Comparison of ENCODE assay signal across 1 cellular context in genomic region chr6:28218312-28219248, GRCh38.
A peak's percentile ranks its signal among the peaks of the same experiment; 100 is the strongest.
TF ChIP-seq lines count a peak whose summit lies in the region.

No MANE protein-coding gene starts in this region.

TF ChIP-seq in HepG2, 621 proteins besides CTCF, POLR2A, EP300 and RAD21 (continued from another document and continues in another):
- peak in 1 of 2 experiments; percentile 55; a peak in 1 of 4 replicates for TF ChIP-seq REST (IDR thresholded peaks at IDR 0.05; ENCODE audit: borderline replicate concordance in 1 of 2, low read depth in 1 of 2, low read length in 2 of 2)
- no peak for TF ChIP-seq ZNF713 (CRISPR knock-in tag; IDR thresholded peaks at IDR 0.05)
- TF ChIP-seq ZNF496 (CRISPR knock-in tag; IDR thresholded peaks at IDR 0.05; ENCODE audit: insufficient replicate concordance): no peak
- TF ChIP-seq ZNF780A (CRISPR knock-in tag; IDR thresholded peaks at IDR 0.05): no peak
- no peak for TF ChIP-seq KDM1A (CRISPR knock-in tag; IDR thresholded peaks at IDR 0.05)
- TF ChIP-seq SP5 (CRISPR knock-in tag; IDR thresholded peaks at IDR 0.05; ENCODE audit: borderline replicate concordance, low read depth): no peak
- no peak for TF ChIP-seq ATF3 (CRISPR knock-in tag; IDR thresholded peaks at IDR 0.05)
- TF ChIP-seq ZNF629 (CRISPR knock-in tag; conservative IDR thresholded peaks at IDR 0.05): no peak
- no peak for TF ChIP-seq AGO1 (IDR thresholded peaks at IDR 0.05; ENCODE audit: low read depth, low read length, poor library complexity, severe bottlenecking)
- no peak for TF ChIP-seq RBM22 (optimal IDR thresholded peaks at IDR 0.05; ENCODE audit: low read length)
- TF ChIP-seq ZNF337 (CRISPR knock-in tag; IDR thresholded peaks at IDR 0.05; ENCODE audit: borderline replicate concordance, low read depth): no peak
- TF ChIP-seq ZEB1 (IDR thresholded peaks at IDR 0.05; ENCODE audit: insufficient replicate concordance, low read depth): no peak
- TF ChIP-seq HES4 (CRISPR knock-in tag; IDR thresholded peaks at IDR 0.05; ENCODE audit: borderline replicate concordance): peak; percentile 21; the same call in 1 of the 2 replicates
- TF ChIP-seq, protein P1, sequence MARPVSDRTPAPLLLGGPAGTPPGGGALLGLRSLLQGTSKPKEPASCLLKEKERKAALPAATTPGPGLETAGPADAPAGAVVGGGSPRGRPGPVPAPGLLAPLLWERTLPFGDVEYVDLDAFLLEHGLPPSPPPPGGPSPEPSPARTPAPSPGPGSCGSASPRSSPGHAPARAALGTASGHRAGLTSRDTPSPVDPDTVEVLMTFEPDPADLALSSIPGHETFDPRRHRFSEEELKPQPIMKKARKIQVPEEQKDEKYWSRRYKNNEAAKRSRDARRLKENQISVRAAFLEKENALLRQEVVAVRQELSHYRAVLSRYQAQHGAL (CRISPR knock-in tag; IDR thresholded peaks at IDR 0.05; ENCODE audit: not compliant biosample characterization): no peak
- no peak for TF ChIP-seq ZNF672 (CRISPR knock-in tag; IDR thresholded peaks at IDR 0.05)
- no peak for TF ChIP-seq HMGA1 (CRISPR knock-in tag; conservative IDR thresholded peaks at IDR 0.05)
- TF ChIP-seq, protein P2, sequence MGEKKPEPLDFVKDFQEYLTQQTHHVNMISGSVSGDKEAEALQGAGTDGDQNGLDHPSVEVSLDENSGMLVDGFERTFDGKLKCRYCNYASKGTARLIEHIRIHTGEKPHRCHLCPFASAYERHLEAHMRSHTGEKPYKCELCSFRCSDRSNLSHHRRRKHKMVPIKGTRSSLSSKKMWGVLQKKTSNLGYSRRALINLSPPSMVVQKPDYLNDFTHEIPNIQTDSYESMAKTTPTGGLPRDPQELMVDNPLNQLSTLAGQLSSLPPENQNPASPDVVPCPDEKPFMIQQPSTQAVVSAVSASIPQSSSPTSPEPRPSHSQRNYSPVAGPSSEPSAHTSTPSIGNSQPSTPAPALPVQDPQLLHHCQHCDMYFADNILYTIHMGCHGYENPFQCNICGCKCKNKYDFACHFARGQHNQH (CRISPR knock-in tag; IDR thresholded peaks at IDR 0.05): no peak; the same call in 1 of the 2 replicates
- peak; percentile 74 for TF ChIP-seq KDM2A (CRISPR knock-in tag; IDR thresholded peaks at IDR 0.05; ENCODE audit: borderline replicate concordance, low read depth)
- no peak for TF ChIP-seq RFX1 (IDR thresholded peaks at IDR 0.05)
- TF ChIP-seq ZKSCAN5 (CRISPR knock-in tag; IDR thresholded peaks at IDR 0.05): no peak
- TF ChIP-seq ZBTB20 (CRISPR knock-in tag; IDR thresholded peaks at IDR 0.05; ENCODE audit: borderline replicate concordance, low read depth): no peak
- no peak for TF ChIP-seq ZNF407 (CRISPR knock-in tag; IDR thresholded peaks at IDR 0.05; ENCODE audit: not compliant biosample characterization)
- peak; percentile 32; the same call in 1 of the 2 replicates for TF ChIP-seq ESRRA (CRISPR knock-in tag; IDR thresholded peaks at IDR 0.05; ENCODE audit: low read depth)
- TF ChIP-seq ZNF530 (CRISPR knock-in tag; IDR thresholded peaks at IDR 0.05; ENCODE audit: low read depth): no peak
- no peak; the same call in 1 of the 2 replicates for TF ChIP-seq ZNF24 (IDR thresholded peaks at IDR 0.05)
- TF ChIP-seq IRF1 (CRISPR knock-in tag; IDR thresholded peaks at IDR 0.05; ENCODE audit: low read depth): no peak
- no peak for TF ChIP-seq JUND (CRISPR knock-in tag; IDR thresholded peaks at IDR 0.05)
- TF ChIP-seq HNRNPK (IDR thresholded peaks at IDR 0.05; ENCODE audit: low read depth, low read length, poor library complexity, severe bottlenecking): no peak
- no peak for TF ChIP-seq ZFYVE20 (CRISPR knock-in tag; IDR thresholded peaks at IDR 0.05; ENCODE audit: borderline replicate concordance, low read depth)
- TF ChIP-seq NR2F1 (CRISPR knock-in tag; IDR thresholded peaks at IDR 0.05): no peak
- peak; percentile 33 for TF ChIP-seq MED1 (CRISPR knock-in tag; IDR thresholded peaks at IDR 0.05)
- no peak for TF ChIP-seq PRDM10 (CRISPR knock-in tag; IDR thresholded peaks at IDR 0.05; ENCODE audit: low read depth)
- TF ChIP-seq AGO2 (optimal IDR thresholded peaks at IDR 0.05; ENCODE audit: low read depth, low read length): peak; percentile 34
- TF ChIP-seq ZFP1 (CRISPR knock-in tag; IDR thresholded peaks at IDR 0.05): no peak
- no peak for TF ChIP-seq ZNF589 (CRISPR knock-in tag; conservative IDR thresholded peaks at IDR 0.05)
- TF ChIP-seq GLMP (CRISPR knock-in tag; IDR thresholded peaks at IDR 0.05; ENCODE audit: borderline replicate concordance): no peak
- TF ChIP-seq TIGD3 (CRISPR knock-in tag; IDR thresholded peaks at IDR 0.05; ENCODE audit: borderline replicate concordance): no peak
- TF ChIP-seq RORA (CRISPR knock-in tag; IDR thresholded peaks at IDR 0.05): no peak
